Comparison of ENCODE assay signal across 13 cellular contexts in the genomic region with DNA sequence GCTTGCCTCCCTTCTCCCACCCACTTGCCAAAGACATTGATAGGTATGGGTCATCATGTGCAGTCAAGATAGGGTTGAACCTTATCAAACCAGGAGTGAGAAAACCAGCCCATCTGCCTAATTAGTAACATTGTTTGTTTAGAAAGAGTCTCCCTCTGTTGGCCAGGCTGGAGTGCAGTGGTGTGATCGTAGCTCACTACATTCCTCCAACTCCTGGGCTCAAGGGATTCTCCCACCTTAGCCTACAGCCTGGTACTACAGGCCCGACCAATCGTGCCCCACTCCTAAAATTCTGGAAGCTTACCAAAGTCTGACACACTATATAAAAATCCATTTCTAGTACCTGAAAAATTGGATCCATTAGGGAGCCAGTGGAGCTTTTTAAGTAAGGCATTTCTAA. TPM values are rescaled to one million over a fixed set of nuclear protein-coding genes. Genes with fewer than 3 reads are reported as not detected.
DNase-seq lines count a peak whose midpoint lies in the region; ATAC-seq and TF ChIP-seq lines count a peak whose summit lies in the region.
"Had no signal": no experiment of that assay in that cellular context is flagged by ENCODE, and none has a peak within 500 bp of the region (broad histone marks: within the 10 kb centered on the region; RNA-seq: fewer than 3 reads in every experiment).

No MANE protein-coding gene starts in this region.

- H3K79me2 ChIP-seq in smooth muscle cell (ENCODE audit: low read depth): peaks cover 12% of the 10 kb centered on the region

- no peaks in the 10 kb centered on the region for H3K36me3 Mint-ChIP-seq in endothelial cell (ENCODE audit: low read depth, unreplicated experiment)

- H3K9ac ChIP-seq in smooth muscle cell (ENCODE audit: low read depth): no peak overlapping the region

- peak; percentile 45 for DNase-seq in NCI-H82 (lab: John Stamatoyannopoulos, UW)
- no peak for DNase-seq in NCI-H82 treated with DMSO at 0.1 percent for 48 hours (lab: John Stamatoyannopoulos, UW; ENCODE audit: unreplicated experiment)
- peak; percentile 64 for DNase-seq in NCI-H226
- peak; percentile 7 for DNase-seq in endothelial cell (ENCODE audit: low spot score)
- no peak for DNase-seq in smooth muscle cell (lab: John Stamatoyannopoulos, UW; ENCODE audit: unreplicated experiment)
- DNase-seq in HPDE6-E6E7 (ENCODE audit: extremely low spot score): no peak
- no peak for DNase-seq in activated gamma-delta T cell treated with Interleukin-2 at 50 U/mL for 16 hours
- DNase-seq: activated CD8-positive, alpha-beta T cell treated with anti-CD3 and anti-CD28 coated beads for 36 hours; NCI-H1105 treated with DMSO at 0.1 percent for 48 hours had no signal

- no peak overlapping the region for H2AFZ ChIP-seq in smooth muscle cell (ENCODE audit: low read depth)

- H3K4me3 ChIP-seq in smooth muscle cell: no peak overlapping the region
- H3K4me3 ChIP-seq: SJCRH30 had no signal

- H3K27ac Mint-ChIP-seq in endothelial cell (ENCODE audit: unreplicated experiment): no peak overlapping the region
- H3K27ac Mint-ChIP-seq: activated CD8-positive, alpha-beta T cell treated with anti-CD3 and anti-CD28 coated beads for 36 hours had no signal

- H3K4me3 Mint-ChIP-seq in endothelial cell (ENCODE audit: unreplicated experiment): no peak overlapping the region
- H3K4me3 Mint-ChIP-seq: activated CD8-positive, alpha-beta T cell treated with anti-CD3 and anti-CD28 coated beads for 36 hours had no signal

- WGBS in smooth muscle cell (ENCODE audit: low lambda C conversion rate): 30% methylated on average over 3 of the region's 3 CpGs

- no peak for ATAC-seq in GM21526 (IDR thresholded peaks at IDR 0.05; ENCODE audit: low FRiP score, unreplicated experiment)
- ATAC-seq: activated CD8-positive, alpha-beta T cell treated with anti-CD3 and anti-CD28 coated beads for 36 hours; esophagus mucosa; left lobe of liver had no signal

- peaks cover 8% of the 10 kb centered on the region for H3K27me3 Mint-ChIP-seq in endothelial cell (ENCODE audit: unreplicated experiment)
- H3K27me3 Mint-ChIP-seq: activated CD8-positive, alpha-beta T cell treated with anti-CD3 and anti-CD28 coated beads for 36 hours had no signal

- H3K27ac ChIP-seq in smooth muscle cell (ENCODE audit: low read depth): no peak overlapping the region
- H3K27ac ChIP-seq: SJCRH30 had no signal

- H3K4me1 ChIP-seq in smooth muscle cell (ENCODE audit: low read depth): peaks cover 21% of the 10 kb centered on the region
- H3K4me1 ChIP-seq: SJCRH30 had no signal

- H3K27me3 ChIP-seq in smooth muscle cell (ENCODE audit: low read depth): no peaks in the 10 kb centered on the region
- H3K27me3 ChIP-seq: SJCRH30 had no signal

- H3F3A ChIP-seq in smooth muscle cell (ENCODE audit: low read depth): no peaks in the 10 kb centered on the region

- no peaks in the 10 kb centered on the region for H3K9me3 ChIP-seq in smooth muscle cell (replicated peaks; ENCODE audit: low read depth)
- H3K9me3 ChIP-seq: SJCRH30 had no signal

- TF ChIP-seq CTCF in endothelial cell (IDR thresholded peaks at IDR 0.05; ENCODE audit: unreplicated experiment) (no peak), smooth muscle cell (IDR thresholded peaks at IDR 0.05; ENCODE audit: borderline replicate concordance, insufficient read depth, poor library complexity, severe bottlenecking) (peak; percentile 14)

- no peaks in the 10 kb centered on the region for H3K36me3 ChIP-seq in smooth muscle cell (ENCODE audit: low read depth)
- H3K36me3 ChIP-seq: SJCRH30 had no signal

- H3K4me1 Mint-ChIP-seq in endothelial cell (ENCODE audit: unreplicated experiment): peaks cover 10% of the 10 kb centered on the region

- H3K9me3 Mint-ChIP-seq in endothelial cell (ENCODE audit: unreplicated experiment): no peaks in the 10 kb centered on the region
- H3K9me3 Mint-ChIP-seq: activated CD8-positive, alpha-beta T cell treated with anti-CD3 and anti-CD28 coated beads for 36 hours had no signal

- H4K20me1 ChIP-seq in smooth muscle cell (ENCODE audit: low read depth): no peaks in the 10 kb centered on the region

- no peak overlapping the region for H3K4me2 ChIP-seq in smooth muscle cell

RNA-seq across cellular contexts. Expression of gene C11orf71, which starts 4.5 kb away (rescaled TPM):
- total RNA-seq in endothelial cell (ENCODE audit: unreplicated experiment): 6.7 TPM
- 2.0 and 3.8 TPM in 2 replicates for total RNA-seq in smooth muscle cell
- 1.3 TPM in 2 replicates for polyA plus RNA-seq in smooth muscle cell

RNA-seq across cellular contexts. Expression of gene RBM7, which starts 4.7 kb away (rescaled TPM):
- total RNA-seq in endothelial cell (ENCODE audit: unreplicated experiment) (44.8 TPM), smooth muscle cell (79.0 and 90.9 TPM in 2 replicates)
- polyA plus RNA-seq in smooth muscle cell: 39.7 and 47.1 TPM in 2 replicates

RNA-seq across cellular contexts. Expression of gene REXO2, which starts 43.5 kb away (rescaled TPM):
- total RNA-seq in endothelial cell (ENCODE audit: unreplicated experiment) (71.6 TPM), smooth muscle cell (179 and 189 TPM in 2 replicates)
- 164 and 210 TPM in 2 replicates for polyA plus RNA-seq in smooth muscle cell

Comparison
In these comparisons a context has a peak if more than half of its experiments do, and no peak if none do; other contexts are left out.
1. DNase-seq: peak in NCI-H82 (single experiment), NCI-H226 (single experiment) and endothelial cell (single experiment); none in NCI-H82 treated with DMSO at 0.1 percent for 48 hours (single experiment), smooth muscle cell (single experiment), HPDE6-E6E7 (single experiment) and activated gamma-delta T cell treated with Interleukin-2 at 50 U/mL for 16 hours (single experiment).